8 cellular contexts compared by ENCODE assay signal in the genomic region with DNA sequence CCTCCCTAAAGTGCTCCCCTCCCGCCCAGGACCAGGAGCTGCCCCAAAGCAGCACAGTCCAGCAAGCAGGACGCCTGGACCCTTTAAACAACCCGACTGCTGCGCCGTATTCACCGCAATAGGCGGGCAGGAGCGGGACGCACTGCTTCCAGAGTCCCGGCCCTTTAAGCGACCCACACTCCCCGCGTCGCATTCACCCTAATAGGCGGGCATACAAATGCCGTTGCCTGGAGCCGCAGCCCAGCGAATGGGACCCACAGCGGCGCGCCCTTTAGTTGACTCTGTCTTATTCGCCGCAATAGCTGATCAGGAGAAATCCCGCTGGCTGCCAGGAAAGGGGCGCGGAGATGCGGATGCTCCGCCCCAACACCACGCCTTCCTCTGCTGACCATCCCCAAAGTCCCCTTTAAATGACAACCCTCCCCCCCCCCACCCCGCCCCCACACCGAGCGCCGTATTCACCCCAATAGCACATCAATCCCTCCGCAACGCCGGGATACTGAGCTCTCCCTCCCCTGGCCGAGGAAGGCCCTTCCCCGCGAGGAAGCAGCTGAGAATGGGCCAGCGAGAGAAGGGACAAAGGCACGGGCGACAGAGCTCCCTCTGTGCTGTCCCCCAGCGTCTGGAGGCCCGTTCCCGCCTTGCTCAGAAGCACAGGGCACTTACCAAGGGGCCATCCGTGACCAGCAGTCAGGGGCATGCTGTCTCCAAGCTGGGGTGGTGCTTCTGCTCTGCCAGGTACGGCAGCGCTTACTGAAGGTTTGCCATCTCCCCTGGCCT. TPM values are rescaled to one million over a fixed set of nuclear protein-coding genes. Genes with fewer than 3 reads are reported as not detected.
A peak's percentile ranks its signal among the peaks of the same experiment; 100 is the strongest.
DNase-seq lines count a peak whose midpoint lies in the region; FAIRE-seq and TF ChIP-seq lines count a peak whose summit lies in the region.

No MANE protein-coding gene starts in this region.

- FAIRE-seq in GM19239 (lab: Jason Lieb, UNC), result no peak

- H3K4me1 ChIP-seq in esophagus muscularis mucosa, result peaks cover 76 to 95% (median 89%) of the 10 kb centered on the region in 4 donors
- peaks cover 10% of the 10 kb centered on the region for H3K4me1 ChIP-seq in mesendoderm (ENCODE audit: control insufficient read depth, low read depth, low read length)
- H3K4me1 ChIP-seq in stomach smooth muscle (ENCODE audit: control insufficient read depth, insufficient read depth, low read length), result peaks cover 75% of the 10 kb centered on the region

- peak overlapping the region; percentile 87 to 94 (median 88) for H3K27ac ChIP-seq in esophagus muscularis mucosa (replicated peaks in 1 of 4)
- H3K27ac ChIP-seq in mesendoderm (ENCODE audit: low read depth, low read length), result no peak overlapping the region
- H3K27ac ChIP-seq in stomach smooth muscle (ENCODE audit: low read length), result peak overlapping the region; percentile 91

- no peak overlapping the region for H2BK120ac ChIP-seq in mesendoderm (ENCODE audit: low read depth, low read length)

- H2BK15ac ChIP-seq in mesendoderm (replicated peaks; ENCODE audit: low read depth), result no peak overlapping the region

- TF ChIP-seq CTCF in AG10803 (conservative IDR thresholded peaks at IDR 0.05; ENCODE audit: low read length) (no peak), esophagus muscularis mucosa (IDR thresholded peaks at IDR 0.05) (peak in 1 of 3 experiments; percentile 6)

- no peak overlapping the region for H2BK5ac ChIP-seq in mesendoderm (ENCODE audit: low read length)

- WGBS in esophagus muscularis mucosa, result 3% methylated on average over 15 of the region's 48 CpGs
- no CpG with 5 or more reads among the region's 48 CpGs for WGBS in mesendoderm (ENCODE audit: extremely low coverage, insufficient coverage, low lambda C conversion rate)

- intact Hi-C loops in esophagus muscularis mucosa (cut with DNase I), result no loop called here

- H3K4me2 ChIP-seq in mesendoderm (ENCODE audit: low read length), result peak overlapping the region; percentile 78

- peak; percentile 88 for DNase-seq in AG10803 (ENCODE audit: low read depth)
- peak; percentile 92 for DNase-seq in HT-29 (ENCODE audit: low spot score)
- peak; percentile 90 for DNase-seq in SW480 (ENCODE audit: low spot score)
- peak; percentile 97 for DNase-seq in esophagus muscularis mucosa (ENCODE audit: extremely low spot score)
- DNase-seq in mesendoderm, result peak; percentile 96
- DNase-seq in GM19238 (ENCODE audit: insufficient read length, low spot score), result no peak
- DNase-seq in GM19239 (ENCODE audit: insufficient read length, low spot score), result no peak

- H3K9me3 ChIP-seq in esophagus muscularis mucosa, result no peaks in the 10 kb centered on the region
- H3K9me3 ChIP-seq in stomach smooth muscle (ENCODE audit: control insufficient read depth in 2 of 2, low read length in 2 of 2), result no peaks in the 10 kb centered on the region

- no peaks in the 10 kb centered on the region for H3K27me3 ChIP-seq in esophagus muscularis mucosa
- H3K27me3 ChIP-seq in mesendoderm (ENCODE audit: insufficient read depth, low read length, poor library complexity), result no peaks in the 10 kb centered on the region
- no peaks in the 10 kb centered on the region for H3K27me3 ChIP-seq in stomach smooth muscle (ENCODE audit: control insufficient read depth in 1 of 2, insufficient read depth in 2 of 2, low read length in 2 of 2)

- H2AK5ac ChIP-seq in mesendoderm (ENCODE audit: low read length), result no peak overlapping the region

- H3K18ac ChIP-seq in mesendoderm (ENCODE audit: low read length), result no peak overlapping the region

- H3K9ac ChIP-seq in mesendoderm (ENCODE audit: low read length), result peak overlapping the region; percentile 51
- peak overlapping the region; percentile 79 to 91 for H3K9ac ChIP-seq in stomach smooth muscle (ENCODE audit: low read length in 2 of 2)

- H3K79me1 ChIP-seq in mesendoderm (ENCODE audit: low read length), result peaks cover 1% of the 10 kb centered on the region

- peak overlapping the region; percentile 48 for H3K23ac ChIP-seq in mesendoderm (ENCODE audit: low read length)

- H3K4ac ChIP-seq in mesendoderm (ENCODE audit: low read depth, low read length), result no peak overlapping the region

- H3K36me3 ChIP-seq in esophagus muscularis mucosa, result peaks cover 0 to 5% (median 0%) of the 10 kb centered on the region in 4 donors
- no peaks in the 10 kb centered on the region for H3K36me3 ChIP-seq in mesendoderm (ENCODE audit: control insufficient read depth, insufficient read depth, low read length)
- H3K36me3 ChIP-seq in stomach smooth muscle (ENCODE audit: control insufficient read depth in 2 of 2, insufficient read depth in 2 of 2, low read length in 2 of 2), result no peaks in the 10 kb centered on the region

- no peak overlapping the region for H4K8ac ChIP-seq in mesendoderm (ENCODE audit: low read depth, low read length)

- H4K5ac ChIP-seq in mesendoderm (ENCODE audit: low read length), result no peak overlapping the region

- H3K4me3 ChIP-seq in AG10803 (ENCODE audit: low read length), result peak overlapping the region; percentile 68
- H3K4me3 ChIP-seq in esophagus muscularis mucosa, result peak overlapping the region; percentile 57 to 70 (median 60)
- peak overlapping the region; percentile 16 for H3K4me3 ChIP-seq in mesendoderm (ENCODE audit: low read length)
- peak overlapping the region; percentile 81 to 85 for H3K4me3 ChIP-seq in stomach smooth muscle (ENCODE audit: low read length in 2 of 2)

- peak; percentile 19 for TF ChIP-seq POLR2A in esophagus muscularis mucosa (IDR thresholded peaks at IDR 0.05; ENCODE audit: low read depth)

- peak overlapping the region; percentile 84 for H3K56ac ChIP-seq in mesendoderm (ENCODE audit: low read length)

- no peaks in the 10 kb centered on the region for H3K79me2 ChIP-seq in mesendoderm (ENCODE audit: control insufficient read depth, insufficient read depth, low read length)

- no peak for TF ChIP-seq EP300 in esophagus muscularis mucosa (IDR thresholded peaks at IDR 0.05)

RNA-seq across cellular contexts. Expression of a gene that starts 4.7 kb away (rescaled TPM):
- 93.1 and 106 TPM in 2 replicates for total RNA-seq in HT-29 (2014; rRNA removed; shearing (Covaris generic))
- 100 to 1,000 TPM in 1 of 4 donors, 10 to 100 TPM in 3; 59.6 to 119 (median 71.7) TPM for total RNA-seq in esophagus muscularis mucosa
- polyA plus RNA-seq in mesendoderm (2013, experiment 1 of 2), result 1.7 TPM
- polyA plus RNA-seq in mesendoderm (2013, experiment 2 of 2), result 1.4 TPM

RNA-seq across cellular contexts. Expression of a gene that starts 58.2 kb away (rescaled TPM):
- total RNA-seq in HT-29 (2014; rRNA removed; shearing (Covaris generic)), result not detected in 2 replicates
- not detected for total RNA-seq in esophagus muscularis mucosa
- polyA plus RNA-seq in mesendoderm (2013, experiment 1 of 2), result not detected
- polyA plus RNA-seq in mesendoderm (2013, experiment 2 of 2), result not detected

Comparison
In these comparisons a context has a peak if more than half of its experiments do, and no peak if none do; other contexts are left out.
1. DNase-seq: peak in AG10803 (single experiment), HT-29 (single experiment), SW480 (single experiment), esophagus muscularis mucosa (single experiment) and mesendoderm (single experiment); none in GM19238 (single experiment) and GM19239 (single experiment).
2. H3K4me3 ChIP-seq: peak in every context shown above with its lines; median percentile 83 in stomach smooth muscle; 68 in AG10803; 60 in esophagus muscularis mucosa; 16 in mesendoderm.